In genomic region chr1:111228748-111229126, GRCh38 we compare ENCODE assay signal across 16 cellular contexts. TPM values are rescaled to one million over a fixed set of nuclear protein-coding genes. Genes with fewer than 3 reads are reported as not detected.
DNase-seq lines count a peak whose midpoint lies in the region; ATAC-seq, FAIRE-seq and TF ChIP-seq lines count a peak whose summit lies in the region.
"Had no signal": no experiment of that assay in that cellular context is flagged by ENCODE, and none has a peak within 500 bp of the region (broad histone marks: within the 10 kb centered on the region; RNA-seq: fewer than 3 reads in every experiment).

No MANE protein-coding gene starts in this region.

- CTCF ChIA-PET in Panc1 (lab: Charles Lee) (interaction anchor here (0.7 kb wide), 1 partner anchor 172 kb away, joined by 4 read pairs; no protein-coding TSS in a partner anchor), endothelial cell of umbilical vein (lab: Charles Lee) (interaction anchor here (0.8 to 1.1 kb wide), 4 partner anchors 21 to 172 kb away, joined by 3 to 4 read pairs (median 3); no protein-coding TSS in a partner anchor)

- no peaks in the 10 kb centered on the region for H3K9me3 Mint-ChIP-seq in activated CD4-positive, alpha-beta T cell treated with anti-CD3 and anti-CD28 coated beads, Interleukin-2, amount 10 ng/mL, durations not matched to agents 24 days and 14 days
- H3K9me3 Mint-ChIP-seq in GM23338, result no peaks in the 10 kb centered on the region; the same call in 2 of the 3 replicates

- H3K36me3 ChIP-seq in Panc1 (ENCODE audit: control insufficient read depth, insufficient read depth, low read length) (no peaks in the 10 kb centered on the region), endothelial cell of umbilical vein (ENCODE audit: control insufficient read depth in 2 of 2, extremely low read depth in 1 of 2, insufficient read depth in 2 of 2, low read length in 2 of 2) (no peaks in the 10 kb centered on the region), subcutaneous abdominal adipose tissue (ENCODE audit: control insufficient read depth in 5 of 5, insufficient read depth in 5 of 5, low read length in 5 of 5) (no peaks in the 10 kb centered on the region), GM23338 (ENCODE audit: insufficient read depth) (no peaks in the 10 kb centered on the region)
- H3K36me3 ChIP-seq: tibial artery had no signal

- H3K79me2 ChIP-seq in endothelial cell of umbilical vein (ENCODE audit: control insufficient read depth, insufficient read depth, low read length) (no peaks in the 10 kb centered on the region), GM23338 (replicated peaks; ENCODE audit: insufficient read depth) (no peaks in the 10 kb centered on the region)

- dilution Hi-C loops in endothelial cell of umbilical vein (cut with MboI; ENCODE audit: extremely low pct_ligation_motif_present, low sequenced_read_pairs), result no loop called here

- H3K4me2 ChIP-seq in endothelial cell of umbilical vein (ENCODE audit: insufficient read depth, low read length) (no peak overlapping the region), GM23338 (no peak overlapping the region)

- H4K20me1 ChIP-seq in endothelial cell of umbilical vein (replicated peaks; ENCODE audit: control insufficient read depth, extremely low read depth, insufficient read depth, low read length) (no peaks in the 10 kb centered on the region), GM23338 (replicated peaks; ENCODE audit: insufficient read depth) (no peaks in the 10 kb centered on the region)

- intact Hi-C loops in activated CD4-positive, alpha-beta T cell treated with anti-CD3 and anti-CD28 coated beads, Interleukin-2, amount 10 ng/mL, durations not matched to agents 24 days and 14 days (cut with micrococcal nuclease), result loop anchor here (2.0 kb wide), 1 partner anchor 46 kb away; no protein-coding TSS in a partner anchor
- intact Hi-C loops in Panc1 (cut with micrococcal nuclease; ENCODE audit: unreplicated experiment), result no loop called here
- intact Hi-C loops in endothelial cell of umbilical vein (cut with micrococcal nuclease), result no loop called here

- no peak for FAIRE-seq in endothelial cell of umbilical vein (lab: Jason Lieb, UNC)
- FAIRE-seq: colon, H1 had no signal

- DNase-seq in activated CD4-positive, alpha-beta T cell treated with anti-CD3 and anti-CD28 coated beads, Interleukin-2, amount 10 ng/mL, durations not matched to agents 24 days and 14 days, result no peak
- no peak for DNase-seq in activated CD4-positive, alpha-beta T cell treated with anti-CD3 and anti-CD28 coated beads for 1 hour
- DNase-seq in Panc1 (ENCODE audit: low read depth, low spot score) (no peak), endothelial cell of umbilical vein (ENCODE audit: low read depth, low spot score) (no peak), NCI-H1436 (lab: John Stamatoyannopoulos, UW) (no peak), GM23338 (ENCODE audit: low spot score) (no peak)
- DNase-seq: NCI-H1417, retina, SIG-M5 had no signal

- H3K9ac ChIP-seq in endothelial cell of umbilical vein (replicated peaks; ENCODE audit: extremely low read depth, insufficient read depth, low read length) (no peak overlapping the region), subcutaneous abdominal adipose tissue (ENCODE audit: low read length in 5 of 5) (no peak overlapping the region)

- no peak overlapping the region for H2AFZ ChIP-seq in endothelial cell of umbilical vein (ENCODE audit: low read depth, low read length)
- H2AFZ ChIP-seq in GM23338, result no peak overlapping the region

- in situ Hi-C loops in Panc1 (cut with HindIII; ENCODE audit: low pct_unique_long_range_greater_than_20kb, low sequenced_read_pairs), result no loop called here

- no peaks in the 10 kb centered on the region for H3K27me3 Mint-ChIP-seq in activated CD4-positive, alpha-beta T cell treated with anti-CD3 and anti-CD28 coated beads, Interleukin-2, amount 10 ng/mL, durations not matched to agents 24 days and 14 days
- peaks cover 6% of the 10 kb centered on the region for H3K27me3 Mint-ChIP-seq in GM23338 (ENCODE audit: insufficient read depth, low read depth, poor library complexity)

- H3K4me3 ChIP-seq in Panc1 (ENCODE audit: low read depth in 2 of 2, low read length in 2 of 2) (peak overlapping the region in 1 of 2 experiments; percentile 2; a peak in 1 of 4 replicates), endothelial cell of umbilical vein (replicated peaks in 1 of 3; ENCODE audit: insufficient read depth in 1 of 3, low read depth in 1 of 3, low read length in 3 of 3) (no peak overlapping the region), subcutaneous abdominal adipose tissue (ENCODE audit: low read depth in 1 of 5, low read length in 5 of 5) (no peak overlapping the region), GM23338 (no peak overlapping the region)
- H3K4me3 ChIP-seq: tibial artery had no signal

- H3K27me3 ChIP-seq in Panc1 (ENCODE audit: control insufficient read depth, insufficient read depth, low read length), result no peaks in the 10 kb centered on the region
- H3K27me3 ChIP-seq in endothelial cell of umbilical vein (ENCODE audit: control insufficient read depth in 2 of 2, insufficient read depth in 2 of 2, low read length in 2 of 2), result peaks cover 0 to 6% of the 10 kb centered on the region in 2 experiments
- no peaks in the 10 kb centered on the region for H3K27me3 ChIP-seq in subcutaneous abdominal adipose tissue (ENCODE audit: control insufficient read depth in 5 of 5, insufficient read depth in 4 of 5, low read length in 5 of 5)
- H3K27me3 ChIP-seq in GM23338 (ENCODE audit: insufficient read depth), result no peaks in the 10 kb centered on the region
- H3K27me3 ChIP-seq: tibial artery had no signal

- no peak overlapping the region for H3K4me3 Mint-ChIP-seq in activated CD4-positive, alpha-beta T cell treated with anti-CD3 and anti-CD28 coated beads, Interleukin-2, amount 10 ng/mL, durations not matched to agents 24 days and 14 days
- H3K4me3 Mint-ChIP-seq in GM23338, result no peak overlapping the region
- H3K4me3 Mint-ChIP-seq: WTC11 had no signal

- peaks cover 14% of the 10 kb centered on the region; the same call in 1 of the 2 replicates for H3K4me1 ChIP-seq in Panc1 (ENCODE audit: control insufficient read depth, insufficient read depth, low read length)
- H3K4me1 ChIP-seq in endothelial cell of umbilical vein (ENCODE audit: control insufficient read depth, extremely low read depth, insufficient read depth, low read length), result no peaks in the 10 kb centered on the region
- H3K4me1 ChIP-seq in subcutaneous abdominal adipose tissue (ENCODE audit: control insufficient read depth in 5 of 5, insufficient read depth in 5 of 5, low read length in 5 of 5), result peaks cover 0 to 14% (median 10%) of the 10 kb centered on the region in 5 donors
- H3K4me1 ChIP-seq in GM23338 (ENCODE audit: insufficient read depth), result peaks cover 9% of the 10 kb centered on the region; the same call in 1 of the 2 replicates

- POLR2A ChIA-PET in Panc1 (lab: Charles Lee) (no interaction called here), endothelial cell of umbilical vein (lab: Charles Lee) (no interaction called here)

- H3K27ac ChIP-seq in Panc1 (ENCODE audit: low read length) (peak overlapping the region; percentile 85), endothelial cell of umbilical vein (ENCODE audit: insufficient read depth, low read depth, low read length) (no peak overlapping the region), subcutaneous abdominal adipose tissue (ENCODE audit: low read depth, low read length) (peak overlapping the region; percentile 5), GM23338 (ENCODE audit: low read depth) (no peak overlapping the region)

- no peaks in the 10 kb centered on the region for H3K9me3 ChIP-seq in Panc1 (ENCODE audit: control insufficient read depth, insufficient read depth, low read depth, low read length)
- no peaks in the 10 kb centered on the region for H3K9me3 ChIP-seq in endothelial cell of umbilical vein (replicated peaks; ENCODE audit: control insufficient read depth, insufficient read depth, low read length)
- H3K9me3 ChIP-seq in subcutaneous abdominal adipose tissue (ENCODE audit: control insufficient read depth in 5 of 5, low read length in 5 of 5), result no peaks in the 10 kb centered on the region
- H3K9me3 ChIP-seq: tibial artery had no signal

- peaks cover 62% of the 10 kb centered on the region for H3K4me1 Mint-ChIP-seq in activated CD4-positive, alpha-beta T cell treated with anti-CD3 and anti-CD28 coated beads, Interleukin-2, amount 10 ng/mL, durations not matched to agents 24 days and 14 days
- peaks cover 12% of the 10 kb centered on the region for H3K4me1 Mint-ChIP-seq in GM23338

- ATAC-seq in Panc1 (peak; percentile 71), GM18511 (IDR thresholded peaks at IDR 0.05; ENCODE audit: unreplicated experiment) (no peak), GM23338 (no peak)
- ATAC-seq: WTC11 had no signal

- H3K9me1 ChIP-seq in endothelial cell of umbilical vein (replicated peaks; ENCODE audit: control insufficient read depth, extremely low read depth, insufficient read depth, low read length), result no peaks in the 10 kb centered on the region

- no peak for TF ChIP-seq CTCF in Panc1 (IDR thresholded peaks at IDR 0.05)
- no peak for TF ChIP-seq CTCF in endothelial cell of umbilical vein (IDR thresholded peaks at IDR 0.05; ENCODE audit: extremely low read depth in 1 of 2, insufficient read depth in 1 of 2, low read depth in 1 of 2, low read length in 2 of 2)
- TF ChIP-seq CTCF in GM23338 (conservative IDR thresholded peaks at IDR 0.05; ENCODE audit: low read depth in 2 of 2), result no peak

- H3F3A ChIP-seq in GM23338 (replicated peaks; ENCODE audit: low read depth), result no peaks in the 10 kb centered on the region

- no peak for TF ChIP-seq POLR2A in endothelial cell of umbilical vein (IDR thresholded peaks at IDR 0.05; ENCODE audit: low read depth, low read length)

- peak overlapping the region; percentile 87 for H3K27ac Mint-ChIP-seq in activated CD4-positive, alpha-beta T cell treated with anti-CD3 and anti-CD28 coated beads, Interleukin-2, amount 10 ng/mL, durations not matched to agents 24 days and 14 days
- no peak overlapping the region for H3K27ac Mint-ChIP-seq in GM23338
- H3K27ac Mint-ChIP-seq: WTC11 had no signal

- H3K36me3 Mint-ChIP-seq in activated CD4-positive, alpha-beta T cell treated with anti-CD3 and anti-CD28 coated beads, Interleukin-2, amount 10 ng/mL, durations not matched to agents 24 days and 14 days (ENCODE audit: low read depth), result peaks cover 4% of the 10 kb centered on the region
- H3K36me3 Mint-ChIP-seq in GM23338 (ENCODE audit: low read depth), result no peaks in the 10 kb centered on the region
- H3K36me3 Mint-ChIP-seq: WTC11 had no signal

- H3K9me2 ChIP-seq in GM23338 (ENCODE audit: insufficient read depth), result no peaks in the 10 kb centered on the region

- BruUV-seq in Panc1 (replicated peaks; lab: Mats Ljungman, UMichigan) (no TSS peak), endothelial cell of umbilical vein (replicated peaks; lab: Mats Ljungman, UMichigan) (no TSS peak)

RNA-seq across cellular contexts. Expression of gene CHI3L2, which starts 1.2 kb away (rescaled TPM):
- 2.3 and 3.9 TPM in 2 replicates for total RNA-seq in activated CD4-positive, alpha-beta T cell treated with anti-CD3 and anti-CD28 coated beads, Interleukin-2, amount 10 ng/mL, durations not matched to agents 24 days and 14 days
- 0.77 TPM for total RNA-seq in Panc1 (2021; ENCODE audit: unreplicated experiment)
- 1.0 TPM for polyA plus RNA-seq in Panc1 (2012; ENCODE audit: insufficient read length)
- total RNA-seq in endothelial cell of umbilical vein, result not detected in 2 replicates
- polyA plus RNA-seq in endothelial cell of umbilical vein, result not detected in 2 replicates
- not detected in 2 replicates for polyA plus RNA-seq in endothelial cell of umbilical vein (2011; cell fraction: cytosol; rRNA removed)
- polyA plus RNA-seq in endothelial cell of umbilical vein (2011; cell fraction: nucleus; rRNA removed), result not detected in 2 replicates
- polyA plus RNA-seq in endothelial cell of umbilical vein (2012), result not detected in 2 replicates
- polyA minus RNA-seq in endothelial cell of umbilical vein, result 0.08 TPM in 1 of 2 replicates, not detected in the other
- polyA minus RNA-seq in endothelial cell of umbilical vein (2011; cell fraction: cytosol; rRNA and poly(A)+ RNA removed), result not detected
- not detected in 2 replicates for polyA minus RNA-seq in endothelial cell of umbilical vein (2011; cell fraction: nucleus; rRNA and poly(A)+ RNA removed)
- not detected in 2 replicates for total RNA-seq in GM23338 (2014; rRNA removed; shearing (Covaris generic))
- polyA plus RNA-seq in GM23338 (2016; fragmentation: Nextera tagmentation; extraction: Ambion mirVana), result 0.68 TPM in 1 of 2 replicates, not detected in the other
- total RNA-seq: A673, H1 had no signal
- polyA plus RNA-seq: H1 had no signal

RNA-seq across cellular contexts. Expression of gene DENND2D, which starts 28.3 kb away (rescaled TPM):
- 175 and 180 TPM in 2 replicates for total RNA-seq in activated CD4-positive, alpha-beta T cell treated with anti-CD3 and anti-CD28 coated beads, Interleukin-2, amount 10 ng/mL, durations not matched to agents 24 days and 14 days
- 10.4 TPM for total RNA-seq in Panc1 (2021; ENCODE audit: unreplicated experiment)
- 8.9 TPM for polyA plus RNA-seq in Panc1 (2012; ENCODE audit: insufficient read length)
- 0.42 and 1.00 TPM in 2 replicates for total RNA-seq in endothelial cell of umbilical vein
- 0.30 and 0.41 TPM in 2 replicates for polyA plus RNA-seq in endothelial cell of umbilical vein
- 0.21 TPM in 2 replicates for polyA plus RNA-seq in endothelial cell of umbilical vein (2011; cell fraction: cytosol; rRNA removed)
- polyA plus RNA-seq in endothelial cell of umbilical vein (2011; cell fraction: nucleus; rRNA removed), result 0.46 and 0.53 TPM in 2 replicates
- 0.99 and 1.3 TPM in 2 replicates for polyA plus RNA-seq in endothelial cell of umbilical vein (2012)
- polyA minus RNA-seq in endothelial cell of umbilical vein, result 0.47 and 0.97 TPM in 2 replicates
- 4.6 TPM for polyA minus RNA-seq in endothelial cell of umbilical vein (2011; cell fraction: cytosol; rRNA and poly(A)+ RNA removed)
- 0.38 and 0.67 TPM in 2 replicates for polyA minus RNA-seq in endothelial cell of umbilical vein (2011; cell fraction: nucleus; rRNA and poly(A)+ RNA removed)
- 3.0 and 5.9 TPM in 2 replicates for total RNA-seq in GM23338 (2014; rRNA removed; shearing (Covaris generic))
- polyA plus RNA-seq in GM23338 (2016; fragmentation: Nextera tagmentation; extraction: Ambion mirVana), result 2.5 and 3.4 TPM in 2 replicates
- total RNA-seq: A673 had no signal

Comparison
In these comparisons a context has a peak if more than half of its experiments do, and no peak if none do; other contexts are left out.
1. H3K27ac ChIP-seq: peak in Panc1 (single experiment) and subcutaneous abdominal adipose tissue (single experiment); none in endothelial cell of umbilical vein (single experiment) and GM23338 (single experiment).
2. RNA of gene DENND2D, which starts 28.3 kb away (total RNA-seq): 175 to 180 TPM in activated CD4-positive, alpha-beta T cell treated with anti-CD3 and anti-CD28 coated beads, Interleukin-2, amount 10 ng/mL, durations not matched to agents 24 days and 14 days; 10.4 TPM in Panc1 (single experiment), 3.0 to 5.9 TPM in GM23338 and 0.42 to 1.00 TPM in endothelial cell of umbilical vein; every median in the first group is over 10 times any median in the second.